ENCODE assay signal across 21 cellular contexts in genomic region chr12:131724534-131724933, GRCh38.
"Had no signal": no experiment of that assay in that cellular context is flagged by ENCODE, and none has a peak within 500 bp of the region (broad histone marks: within the 10 kb centered on the region; RNA-seq: fewer than 3 reads in every experiment).

No MANE protein-coding gene starts in this region.

- H3K27me3 ChIP-seq: adrenal gland, dorsolateral prefrontal cortex, esophagus muscularis mucosa, ovary, sigmoid colon, SJSA1, upper lobe of left lung had no signal

- H3K4me3 ChIP-seq: adrenal gland, dorsolateral prefrontal cortex, esophagus muscularis mucosa, ovary, sigmoid colon, SJSA1, upper lobe of left lung had no signal

- H3K27me3 Mint-ChIP-seq: brain; stimulated activated naive CD8-positive, alpha-beta T cell treated with anti-CD3 and anti-CD28 coated beads, Interleukin-15, Interleukin-2, amounts not matched to agents 100 ng/mL and 50 ng/mL, for 24 hours had no signal

- H3K27ac ChIP-seq: adrenal gland, esophagus muscularis mucosa, ovary, sigmoid colon, SJSA1, upper lobe of left lung had no signal

- H3K4me3 Mint-ChIP-seq: activated T-cell treated with anti-CD3 and anti-CD28 coated beads, Interleukin-2, amount 50 U/mL, for 4 hours; brain; stimulated activated naive CD8-positive, alpha-beta T cell treated with anti-CD3 and anti-CD28 coated beads, Interleukin-15, Interleukin-2, amounts not matched to agents 100 ng/mL and 50 ng/mL, for 24 hours; T-helper 2 cell treated with Interferon-gamma antibody and Interleukin-4, amounts not matched to agents 5 μg/mL and 100 μg/mL, for 36 hours had no signal

- DNase-seq: activated CD4-positive, CD25-positive, alpha-beta regulatory T cell treated with anti-CD3 and anti-CD28 coated beads, Interleukin-2, amount 50 U/mL, for 72 hours; activated CD8-positive, alpha-beta memory T cell treated with anti-CD3 and anti-CD28 coated beads for 24 hours; activated T-cell treated with anti-CD3 and anti-CD28 coated beads, Interleukin-2, amount 50 U/mL, for 4 hours; cerebellar nuclear complex; dorsolateral prefrontal cortex; glutamatergic neuron; islet precursor cell; left ventricle myocardium superior; mesenchymal stem cell; ovary; sigmoid colon; stimulated activated CD4-positive, alpha-beta T cell treated with anti-CD3 and anti-CD28 coated beads, Interleukin-2, amount 100 ng/mL, for 24 hours; SW 1271; upper lobe of left lung had no signal

- ATAC-seq: activated T-cell treated with anti-CD3 and anti-CD28 coated beads, Interleukin-2, amount 50 U/mL, for 4 hours; left ventricle myocardium superior had no signal

- H3K9me3 Mint-ChIP-seq: activated T-cell treated with anti-CD3 and anti-CD28 coated beads, Interleukin-2, amount 50 U/mL, for 4 hours; brain; stimulated activated naive CD8-positive, alpha-beta T cell treated with anti-CD3 and anti-CD28 coated beads, Interleukin-15, Interleukin-2, amounts not matched to agents 100 ng/mL and 50 ng/mL, for 24 hours; T-helper 2 cell treated with Interferon-gamma antibody and Interleukin-4, amounts not matched to agents 5 μg/mL and 100 μg/mL, for 36 hours had no signal

- H3K9me3 ChIP-seq: adrenal gland, esophagus muscularis mucosa, ovary, sigmoid colon, SJSA1, upper lobe of left lung had no signal

- FAIRE-seq: endometrium had no signal

- H3K4me1 ChIP-seq: adrenal gland, sigmoid colon, SJSA1 had no signal

- H3K36me3 ChIP-seq: ovary had no signal

- H3K27ac Mint-ChIP-seq: stimulated activated naive CD8-positive, alpha-beta T cell treated with anti-CD3 and anti-CD28 coated beads, Interleukin-15, Interleukin-2, amounts not matched to agents 100 ng/mL and 50 ng/mL, for 24 hours; T-helper 2 cell treated with Interferon-gamma antibody and Interleukin-4, amounts not matched to agents 5 μg/mL and 100 μg/mL, for 36 hours had no signal
